31 cellular contexts compared by ENCODE assay signal in genomic region chr7:19589436-19589835, GRCh38.
"Had no signal": no experiment of that assay in that cellular context is flagged by ENCODE, and none has a peak within 500 bp of the region (broad histone marks: within the 10 kb centered on the region; RNA-seq: fewer than 3 reads in every experiment).

No MANE protein-coding gene starts in this region.

- H3K27ac ChIP-seq: ascending aorta, cardiac muscle cell, VCaP had no signal

- H3K4me1 ChIP-seq: ascending aorta had no signal

- H3K27me3 ChIP-seq: ascending aorta, cardiac muscle cell had no signal

- H3K4me3 ChIP-seq: ascending aorta, cardiac muscle cell had no signal

- H3K9me3 ChIP-seq: ascending aorta had no signal

- DNase-seq: activated B cell treated with CpG ODN at 0.5 μM for 24 hours; activated CD4-positive, alpha-beta memory T cell treated with anti-CD3 and anti-CD28 coated beads for 36 hours; activated CD4-positive, alpha-beta T cell treated with anti-CD3 and anti-CD28 coated beads for 4 hours; activated CD4-positive, alpha-beta T cell treated with anti-CD3 and anti-CD28 coated beads, Interleukin-2, amount 10 ng/mL, durations not matched to agents 24 days and 14 days; activated CD4-positive, alpha-beta T cell treated with anti-CD3 and anti-CD28 coated beads, Interleukin-2, amount 50 U/mL, for 1 hour; activated CD4-positive, alpha-beta T cell treated with anti-CD3 and anti-CD28 coated beads, Interleukin-2, amount 50 U/mL, for 4 hours; activated CD4-positive, CD25-positive, alpha-beta regulatory T cell treated with anti-CD3 and anti-CD28 coated beads, Interleukin-2, amount 50 U/mL, for 72 hours; activated CD8-positive, alpha-beta memory T cell treated with anti-CD3 and anti-CD28 coated beads, Interleukin-2, amount 50 U/mL, for 4 hours; activated CD8-positive, alpha-beta T cell treated with anti-CD3 and anti-CD28 coated beads for 36 hours; activated effector memory CD4-positive, alpha-beta T cell treated with anti-CD3 and anti-CD28 coated beads, Interleukin-2, amount 50 U/mL, for 16 hours; activated gamma-delta T cell treated with Interleukin-2 at 50 U/mL for 16 hours; activated naive CD4-positive, alpha-beta T cell; activated naive CD4-positive, alpha-beta T cell treated with anti-CD3 and anti-CD28 coated beads for 36 hours; activated naive CD4-positive, alpha-beta T cell treated with anti-CD3 and anti-CD28 coated beads, Interleukin-2, amount 50 U/mL, for 16 hours; activated naive CD8-positive, alpha-beta T cell treated with anti-CD3 and anti-CD28 coated beads for 36 hours; activated T-cell treated with anti-CD3 and anti-CD28 coated beads for 4 hours; activated T-cell treated with anti-CD3 and anti-CD28 coated beads, Interleukin-2, amount 50 U/mL, for 1 hour; activated T-cell treated with anti-CD3 and anti-CD28 coated beads, Interleukin-2, amount 50 U/mL, for 4 hours; activated T-cell treated with anti-CD3 and anti-CD28 coated beads, Interleukin-2, amount 50 U/mL, for 72 hours; amygdala; anterior cingulate cortex; caudate nucleus; cerebellar nuclear complex; T-helper 1 cell; T-helper 2 cell; T-helper 9 cell had no signal

- H3K36me3 ChIP-seq: ascending aorta, cardiac muscle cell had no signal

- ATAC-seq: activated CD8-positive, alpha-beta T cell treated with anti-CD3 and anti-CD28 coated beads for 36 hours; activated naive CD4-positive, alpha-beta T cell treated with anti-CD3 and anti-CD28 coated beads, Interleukin-2, amount 50 U/mL, for 72 hours; activated T-cell treated with anti-CD3 and anti-CD28 coated beads, Interleukin-2, amount 50 U/mL, for 4 hours; activated T-cell treated with anti-CD3 and anti-CD28 coated beads, Interleukin-2, amount 50 U/mL, for 72 hours; activated T-helper 17 cell treated with anti-CD3 and anti-CD28 coated beads, Interleukin-2, amount 50 U/mL, for 72 hours had no signal
